ENCODE assay signal across 8 cellular contexts in genomic region chr1:66930823-66931174, GRCh38. TPM values are rescaled to one million over a fixed set of nuclear protein-coding genes. Genes with fewer than 3 reads are reported as not detected.
A peak's percentile ranks its signal among the peaks of the same experiment; 100 is the strongest.
DNase-seq lines count a peak whose midpoint lies in the region; ATAC-seq, FAIRE-seq and TF ChIP-seq lines count a peak whose summit lies in the region.

No MANE protein-coding gene starts in this region.

- H3K27ac ChIP-seq in ACC112 (ENCODE audit: low read depth, low read length) (peak overlapping the region; percentile 83), HL-60 (replicated peaks) (peak overlapping the region; percentile 98), breast epithelium (peak overlapping the region; percentile 97 to 99)

- H2AFZ ChIP-seq in ACC112 (ENCODE audit: low read length, unreplicated experiment) = peak overlapping the region; percentile 46

- FAIRE-seq in GM19239 (lab: Jason Lieb, UNC) = no peak

- peaks cover 60% of the 10 kb centered on the region for H3K4me1 ChIP-seq in ACC112 (ENCODE audit: control insufficient read depth, insufficient read depth, low read length, unreplicated experiment)
- peaks cover 0 to 11% of the 10 kb centered on the region in 2 donors for H3K4me1 ChIP-seq in breast epithelium
- H3K4me1 ChIP-seq in mucosa of descending colon (ENCODE audit: low read depth) = peaks cover 58% of the 10 kb centered on the region

- H3K27me3 ChIP-seq in ACC112 (ENCODE audit: insufficient read depth, low read length) (no peaks in the 10 kb centered on the region), HL-60 (ENCODE audit: insufficient read depth, poor library complexity, severe bottlenecking) (no peaks in the 10 kb centered on the region), breast epithelium (no peaks in the 10 kb centered on the region)

- no peak for DNase-seq in HL-60 (ENCODE audit: low read depth in 1 of 2, low spot score in 1 of 2)
- DNase-seq in breast epithelium (ENCODE audit: low spot score in 2 of 2) = no peak
- no peak for DNase-seq in mucosa of descending colon
- DNase-seq in CD1c-positive myeloid dendritic cell (ENCODE audit: extremely low spot score) = no peak
- DNase-seq in GM19239 (ENCODE audit: insufficient read length, low spot score) = no peak
- no peak for DNase-seq in mucosa of gallbladder (ENCODE audit: low spot score)

- H3K4me3 ChIP-seq in ACC112 (ENCODE audit: low read depth, low read length) (peak overlapping the region; percentile 80), HL-60 (replicated peaks; ENCODE audit: insufficient read depth, low read length) (peak overlapping the region; percentile 75), breast epithelium (peak overlapping the region; percentile 76 to 87 (median 78)), mucosa of descending colon (peak overlapping the region; percentile 52)

- peaks cover 84% of the 10 kb centered on the region for H3K79me2 ChIP-seq in ACC112 (ENCODE audit: control insufficient read depth, insufficient read depth, low read length, unreplicated experiment)

- ATAC-seq in mucosa of descending colon (peak; percentile 0), HG03432 (IDR thresholded peaks at IDR 0.05; ENCODE audit: unreplicated experiment) (no peak)

- H3K36me3 ChIP-seq in ACC112 (ENCODE audit: insufficient read depth, low read length) = no peaks in the 10 kb centered on the region
- H3K36me3 ChIP-seq in breast epithelium = no peaks in the 10 kb centered on the region
- H3K36me3 ChIP-seq in mucosa of descending colon (ENCODE audit: low read depth) = peaks cover 4% of the 10 kb centered on the region

- TF ChIP-seq CTCF in HL-60 (IDR thresholded peaks at IDR 0.05; ENCODE audit: insufficient read depth, low read length) (no peak), breast epithelium (IDR thresholded peaks at IDR 0.05) (no peak), mucosa of descending colon (IDR thresholded peaks at IDR 0.05) (no peak)

- intact Hi-C loops in breast epithelium (cut with DNase I; ENCODE audit: low total_unique reads) = no loop called here
- intact Hi-C loops in mucosa of descending colon (cut with DNase I, micrococcal nuclease) = no loop called here

- H3K9me3 ChIP-seq in breast epithelium = no peaks in the 10 kb centered on the region
- no peaks in the 10 kb centered on the region for H3K9me3 ChIP-seq in mucosa of descending colon

- TF ChIP-seq POLR2A in breast epithelium (IDR thresholded peaks at IDR 0.05) = no peak

RNA-seq across cellular contexts. Expression of gene MIER1, which starts 6.0 kb away (rescaled TPM):
- total RNA-seq in breast epithelium (10 to 100 TPM; 42.4 to 51.1 (median 43.9) TPM), mucosa of descending colon (10 to 100 TPM; 73.2 to 78.2 (median 77.2) TPM), mucosa of gallbladder (38.5 TPM)

RNA-seq across cellular contexts. Expression of gene DNAI4, which starts 6.1 kb away (rescaled TPM):
- total RNA-seq in breast epithelium (10 to 100 TPM in 2 of 3 donors, 1 to 10 TPM in 1; 9.4 to 26.2 (median 24.3) TPM), mucosa of descending colon (10 to 100 TPM; 14.8 to 38.0 (median 25.1) TPM), mucosa of gallbladder (17.1 TPM)
